Comparison of ENCODE assay signal across 1 cellular context in the genomic region with DNA sequence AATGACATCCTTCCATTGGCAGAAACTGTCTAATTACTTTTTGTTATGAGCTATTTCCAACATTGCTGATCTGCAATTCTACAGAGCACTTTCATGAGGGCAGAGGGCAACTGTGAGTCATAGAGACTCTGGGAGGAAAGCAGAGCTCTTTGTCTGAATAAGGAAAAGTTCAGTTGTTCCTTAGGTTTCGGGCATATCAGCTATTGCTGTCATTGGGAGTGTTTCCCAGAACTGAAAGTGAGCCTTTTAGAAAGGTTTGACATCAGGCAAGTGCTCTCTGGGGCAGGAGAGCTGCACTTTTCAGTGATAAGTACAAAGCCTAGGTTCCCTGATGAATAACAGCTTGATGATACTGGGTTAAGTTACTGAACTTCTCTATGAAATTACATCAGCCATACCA.
TF ChIP-seq lines count a peak whose summit lies in the region.

No MANE protein-coding gene starts in this region.

TF ChIP-seq in SK-N-SH treated with all-trans-retinoic acid at 6 μM for 48 hours, 23 proteins besides CTCF, POLR2A, EP300 and RAD21 (continued from another document):
- TF ChIP-seq ISL1 (CRISPR knock-in tag; IDR thresholded peaks at IDR 0.05), result 0 out of 2 replicates have a peak, but pooled peaks have one; percentile 5
